Comparison of ENCODE assay signal across 1 cellular context in genomic region chr7:120023494-120024167, GRCh38.
TF ChIP-seq lines count a peak whose summit lies in the region.

No MANE protein-coding gene starts in this region.

TF ChIP-seq in WTC11, 78 proteins besides CTCF, POLR2A, EP300 and RAD21 (continued from another document):
- TF ChIP-seq ZNF532 (CRISPR knock-in tag; IDR thresholded peaks at IDR 0.05; ENCODE audit: borderline replicate concordance) (no peak), ATF3 (CRISPR knock-in tag; conservative IDR thresholded peaks at IDR 0.05) (no peak)
